1 cellular context compared by ENCODE assay signal in genomic region chr16:67857547-67858233, GRCh38.
TF ChIP-seq lines count a peak whose summit lies in the region.

No MANE protein-coding gene starts in this region.

TF ChIP-seq in HepG2, 621 proteins besides CTCF, POLR2A, EP300 and RAD21 (continued from another document and continues in another):
- TF ChIP-seq ZNF576 (CRISPR knock-in tag; IDR thresholded peaks at IDR 0.05) (no peak), CCDC6 (CRISPR knock-in tag; IDR thresholded peaks at IDR 0.05) (no peak), ZNF724P (CRISPR knock-in tag; IDR thresholded peaks at IDR 0.05; ENCODE audit: borderline replicate concordance) (no peak), ZNF782 (CRISPR knock-in tag; IDR thresholded peaks at IDR 0.05; ENCODE audit: borderline replicate concordance) (no peak), ZNF619 (CRISPR knock-in tag; IDR thresholded peaks at IDR 0.05) (no peak), ELF3 (CRISPR knock-in tag; IDR thresholded peaks at IDR 0.05) (peak; percentile 75), ZBTB40 (IDR thresholded peaks at IDR 0.05) (no peak), ZBTB40 (CRISPR knock-in tag; IDR thresholded peaks at IDR 0.05) (no peak), ZNF451 (CRISPR knock-in tag; IDR thresholded peaks at IDR 0.05) (no peak), ZNF251 (CRISPR knock-in tag; IDR thresholded peaks at IDR 0.05) (no peak), XRCC5 (optimal IDR thresholded peaks at IDR 0.05; ENCODE audit: low read length) (no peak), NFKBIZ (CRISPR knock-in tag; IDR thresholded peaks at IDR 0.05) (no peak; the same call in 1 of the 2 replicates), KDM4B (CRISPR knock-in tag; IDR thresholded peaks at IDR 0.05) (no peak), MXI1 (IDR thresholded peaks at IDR 0.05; ENCODE audit: borderline replicate concordance, low read depth, low read length) (peak; percentile 98), ZEB1 (IDR thresholded peaks at IDR 0.05; ENCODE audit: insufficient replicate concordance, low read depth) (no peak), SNAPC2 (CRISPR knock-in tag; IDR thresholded peaks at IDR 0.05) (peak; percentile 21; the same call in 1 of the 2 replicates), ZNF24 (IDR thresholded peaks at IDR 0.05) (no peak), ZBTB1 (CRISPR knock-in tag; IDR thresholded peaks at IDR 0.05; ENCODE audit: borderline replicate concordance) (no peak), MYNN (CRISPR knock-in tag; IDR thresholded peaks at IDR 0.05; ENCODE audit: low read depth) (no peak), ZFP90 (CRISPR knock-in tag; IDR thresholded peaks at IDR 0.05; ENCODE audit: borderline replicate concordance) (no peak), HMG20A (CRISPR knock-in tag; IDR thresholded peaks at IDR 0.05; ENCODE audit: borderline replicate concordance) (no peak; the same call in 1 of the 2 replicates), SP5 (CRISPR knock-in tag; IDR thresholded peaks at IDR 0.05; ENCODE audit: borderline replicate concordance, low read depth) (peak; percentile 86), CBX1 (IDR thresholded peaks at IDR 0.05; ENCODE audit: low read depth) (no peak), RXRA (CRISPR knock-in tag; IDR thresholded peaks at IDR 0.05) (peak; percentile 59; the same call in 1 of the 2 replicates), EZH2 (conservative IDR thresholded peaks at IDR 0.05; ENCODE audit: low read depth, low read length) (no peak), ZNF777 (CRISPR knock-in tag; IDR thresholded peaks at IDR 0.05) (no peak), ZNF580 (CRISPR knock-in tag; IDR thresholded peaks at IDR 0.05; ENCODE audit: borderline replicate concordance, low read depth) (0 out of 2 replicates have a peak, but pooled peaks have one; percentile 15), ZNF256 (CRISPR knock-in tag; conservative IDR thresholded peaks at IDR 0.05) (no peak), ZFP62 (CRISPR knock-in tag; IDR thresholded peaks at IDR 0.05) (no peak), TGIF2 (CRISPR knock-in tag; IDR thresholded peaks at IDR 0.05) (peak; percentile 85), BATF2 (CRISPR knock-in tag; IDR thresholded peaks at IDR 0.05) (no peak), ERF (CRISPR knock-in tag; IDR thresholded peaks at IDR 0.05) (0 out of 2 replicates have a peak, but pooled peaks have one; percentile 36), KLF9 (CRISPR knock-in tag; IDR thresholded peaks at IDR 0.05; ENCODE audit: low read depth) (no peak), TBX2 (CRISPR knock-in tag; IDR thresholded peaks at IDR 0.05; ENCODE audit: borderline replicate concordance) (peak; percentile 82), KDM6A (CRISPR knock-in tag; IDR thresholded peaks at IDR 0.05; ENCODE audit: low read depth) (no peak), RXRB (CRISPR knock-in tag; IDR thresholded peaks at IDR 0.05; ENCODE audit: borderline replicate concordance) (peak; percentile 77), WIZ (CRISPR knock-in tag; IDR thresholded peaks at IDR 0.05) (no peak), NCOR1 (IDR thresholded peaks at IDR 0.05; ENCODE audit: borderline replicate concordance, low read length) (peak; percentile 75; the same call in 1 of the 2 replicates), ZNF562 (CRISPR knock-in tag; IDR thresholded peaks at IDR 0.05; ENCODE audit: borderline replicate concordance) (no peak), SRY (CRISPR knock-in tag; IDR thresholded peaks at IDR 0.05) (no peak), PHB2 (IDR thresholded peaks at IDR 0.05; ENCODE audit: partially characterized antibody) (no peak), IKZF1 (IDR thresholded peaks at IDR 0.05) (no peak), GMEB1 (CRISPR knock-in tag; IDR thresholded peaks at IDR 0.05; ENCODE audit: borderline replicate concordance) (no peak), PAF1 (CRISPR knock-in tag; IDR thresholded peaks at IDR 0.05) (no peak), ZBTB43 (CRISPR knock-in tag; conservative IDR thresholded peaks at IDR 0.05) (peak; percentile 95), ZNF784 (CRISPR knock-in tag; IDR thresholded peaks at IDR 0.05; ENCODE audit: borderline replicate concordance) (no peak), GABPA (IDR thresholded peaks at IDR 0.05; ENCODE audit: low read depth, low read length) (no peak), GABPA (CRISPR knock-in tag; IDR thresholded peaks at IDR 0.05; ENCODE audit: low read depth) (0 out of 2 replicates have a peak, but pooled peaks have one; percentile 33), ZNF276 (CRISPR knock-in tag; IDR thresholded peaks at IDR 0.05; ENCODE audit: low read depth) (no peak), ZUFSP (CRISPR knock-in tag; IDR thresholded peaks at IDR 0.05; ENCODE audit: borderline replicate concordance) (no peak)
